In genomic region chr16:49158029-49158642, GRCh38 we compare ENCODE assay signal across 1 cellular context.
TF ChIP-seq lines count a peak whose summit lies in the region.

No MANE protein-coding gene starts in this region.

TF ChIP-seq in HepG2, 621 proteins besides CTCF, POLR2A, EP300 and RAD21 (continued from another document and continues in another):
- TF ChIP-seq TIGD3 (CRISPR knock-in tag; IDR thresholded peaks at IDR 0.05; ENCODE audit: borderline replicate concordance) (peak; percentile 89; the same call in 1 of the 2 replicates), IRF2 (CRISPR knock-in tag; IDR thresholded peaks at IDR 0.05) (peak; percentile 91), TEAD3 (CRISPR knock-in tag; optimal IDR thresholded peaks at IDR 0.05; ENCODE audit: borderline replicate concordance) (peak; percentile 77), ZNF7 (CRISPR knock-in tag; IDR thresholded peaks at IDR 0.05) (peak; percentile 90), E2F1 (CRISPR knock-in tag; IDR thresholded peaks at IDR 0.05) (peak; percentile 77), DRAP1 (CRISPR knock-in tag; IDR thresholded peaks at IDR 0.05) (peak; percentile 68; the same call in 1 of the 2 replicates), IRF9 (CRISPR knock-in tag; IDR thresholded peaks at IDR 0.05; ENCODE audit: borderline replicate concordance) (peak; percentile 89; the same call in 1 of the 2 replicates), GPN1 (CRISPR knock-in tag; IDR thresholded peaks at IDR 0.05; ENCODE audit: borderline replicate concordance) (peak; percentile 98), ZNF430 (CRISPR knock-in tag; IDR thresholded peaks at IDR 0.05) (peak; percentile 97), ZNF501 (CRISPR knock-in tag; IDR thresholded peaks at IDR 0.05) (no peak), HNRNPL (IDR thresholded peaks at IDR 0.05; ENCODE audit: low read depth, low read length) (no peak), ZNF224 (CRISPR knock-in tag; IDR thresholded peaks at IDR 0.05) (no peak), HMGA1 (CRISPR knock-in tag; conservative IDR thresholded peaks at IDR 0.05) (no peak), ADNP (CRISPR knock-in tag; IDR thresholded peaks at IDR 0.05) (no peak), CBX1 (IDR thresholded peaks at IDR 0.05; ENCODE audit: low read depth) (no peak), BCL3 (CRISPR knock-in tag; IDR thresholded peaks at IDR 0.05) (peak; percentile 74), GATA4 (IDR thresholded peaks at IDR 0.05; ENCODE audit: borderline replicate concordance, low read depth) (no peak), U2AF2 (IDR thresholded peaks at IDR 0.05; ENCODE audit: low read depth, low read length) (no peak), ZBTB3 (CRISPR knock-in tag; IDR thresholded peaks at IDR 0.05; ENCODE audit: borderline replicate concordance, low read depth) (no peak), ZNF34 (CRISPR knock-in tag; IDR thresholded peaks at IDR 0.05; ENCODE audit: borderline replicate concordance) (no peak), ZC3H13 (CRISPR knock-in tag; IDR thresholded peaks at IDR 0.05) (0 out of 2 replicates have a peak, but pooled peaks have one; percentile 59), ZNF232 (CRISPR knock-in tag; IDR thresholded peaks at IDR 0.05; ENCODE audit: borderline replicate concordance) (peak; percentile 99), DNMT1 (CRISPR knock-in tag; IDR thresholded peaks at IDR 0.05) (no peak), ZNF839 (CRISPR knock-in tag; IDR thresholded peaks at IDR 0.05; ENCODE audit: borderline replicate concordance) (no peak), FOXP1 (IDR thresholded peaks at IDR 0.05) (no peak), FOXP1 (CRISPR knock-in tag; IDR thresholded peaks at IDR 0.05) (0 out of 2 replicates have a peak, but pooled peaks have one; percentile 51), MED1 (CRISPR knock-in tag; IDR thresholded peaks at IDR 0.05) (peak; percentile 59; the same call in 1 of the 2 replicates), MBD4 (IDR thresholded peaks at IDR 0.05; ENCODE audit: borderline replicate concordance, low read length) (no peak), HOXA7 (CRISPR knock-in tag; IDR thresholded peaks at IDR 0.05) (peak; percentile 42; the same call in 1 of the 2 replicates), ZNF414 (CRISPR knock-in tag; IDR thresholded peaks at IDR 0.05) (peak; percentile 44; the same call in 1 of the 2 replicates), RARG (CRISPR knock-in tag; IDR thresholded peaks at IDR 0.05; ENCODE audit: low read depth) (no peak), MED13 (CRISPR knock-in tag; IDR thresholded peaks at IDR 0.05) (peak; percentile 86), KIAA2018 (CRISPR knock-in tag; IDR thresholded peaks at IDR 0.05; ENCODE audit: borderline replicate concordance) (no peak), HOXA3 (CRISPR knock-in tag; IDR thresholded peaks at IDR 0.05) (peak; percentile 62), NCOR1 (IDR thresholded peaks at IDR 0.05; ENCODE audit: borderline replicate concordance, low read length) (no peak), ZNF142 (CRISPR knock-in tag; IDR thresholded peaks at IDR 0.05) (peak; percentile 89), CAMTA2 (CRISPR knock-in tag; IDR thresholded peaks at IDR 0.05; ENCODE audit: borderline replicate concordance) (no peak; the same call in 1 of the 2 replicates), ZNF18 (CRISPR knock-in tag; IDR thresholded peaks at IDR 0.05; ENCODE audit: insufficient replicate concordance) (peak; percentile 68)
